In genomic region chr16:11686713-11687112, GRCh38 we compare ENCODE assay signal across 18 cellular contexts. TPM values are rescaled to one million over a fixed set of nuclear protein-coding genes. Genes with fewer than 3 reads are reported as not detected.
DNase-seq lines count a peak whose midpoint lies in the region; ATAC-seq and TF ChIP-seq lines count a peak whose summit lies in the region.
"Had no signal": no experiment of that assay in that cellular context is flagged by ENCODE, and none has a peak within 500 bp of the region (broad histone marks: within the 10 kb centered on the region; RNA-seq: fewer than 3 reads in every experiment).

No MANE protein-coding gene starts in this region.

- no peak for DNase-seq in activated naive CD4-positive, alpha-beta T cell (lab: John Stamatoyannopoulos, UW)
- DNase-seq in T-cell: no peak
- no peak for DNase-seq in memory B cell (ENCODE audit: low spot score in 2 of 2)
- DNase-seq in vagina (ENCODE audit: extremely low spot score in 2 of 2): no peak
- DNase-seq in activated CD8-positive, alpha-beta memory T cell treated with anti-CD3 and anti-CD28 coated beads, Interleukin-2, amount 10 ng/mL, durations not matched to agents 7 days and 5 days: no peak
- DNase-seq in dermis blood vessel endothelial cell: no peak
- DNase-seq in OCI-M1 (lab: John Stamatoyannopoulos, UW): no peak
- DNase-seq: activated CD4-positive, alpha-beta T cell treated with anti-CD3 and anti-CD28 coated beads, Interleukin-2, amount 10 ng/mL, durations not matched to agents 7 days and 5 days; activated naive CD4-positive, alpha-beta T cell treated with Interleukin-2 at 50 U/mL for 16 hours; GF-D8; midbrain; NCI-H1436; NCI-H526; nephron progenitor cell; stimulated activated CD4-positive, alpha-beta T cell treated with anti-CD3 and anti-CD28 coated beads, Interleukin-4, amount 100 ng/mL, for 1 hour had no signal

- no peaks in the 10 kb centered on the region for H3K27me3 Mint-ChIP-seq in activated naive CD4-positive, alpha-beta T cell treated with anti-CD3 and anti-CD28 coated beads, Interleukin-2, amount 50 U/mL, for 24 hours
- H3K27me3 Mint-ChIP-seq in T-cell (no peaks in the 10 kb centered on the region), memory B cell (no peaks in the 10 kb centered on the region)
- no peaks in the 10 kb centered on the region for H3K27me3 Mint-ChIP-seq in activated CD8-positive, alpha-beta memory T cell treated with anti-CD3 and anti-CD28 coated beads, Interleukin-2, amount 10 ng/mL, durations not matched to agents 7 days and 5 days
- H3K27me3 Mint-ChIP-seq: activated CD4-positive, alpha-beta T cell treated with anti-CD3 and anti-CD28 coated beads, Interleukin-2, amount 10 ng/mL, durations not matched to agents 7 days and 5 days had no signal

- H3K9me3 ChIP-seq in vagina: no peaks in the 10 kb centered on the region

- H3K4me3 ChIP-seq in vagina: no peak overlapping the region
- H3K4me3 ChIP-seq: skin epidermis had no signal

- H3K27ac Mint-ChIP-seq in activated naive CD4-positive, alpha-beta T cell treated with anti-CD3 and anti-CD28 coated beads, Interleukin-2, amount 50 U/mL, for 24 hours: peak overlapping the region; percentile 76
- peak overlapping the region; percentile 14 to 61 for H3K27ac Mint-ChIP-seq in T-cell
- peak overlapping the region; percentile 78 for H3K27ac Mint-ChIP-seq in memory B cell
- no peak overlapping the region for H3K27ac Mint-ChIP-seq in activated CD8-positive, alpha-beta memory T cell treated with anti-CD3 and anti-CD28 coated beads, Interleukin-2, amount 10 ng/mL, durations not matched to agents 7 days and 5 days
- H3K27ac Mint-ChIP-seq: activated CD4-positive, alpha-beta T cell treated with anti-CD3 and anti-CD28 coated beads, Interleukin-2, amount 10 ng/mL, durations not matched to agents 7 days and 5 days; nephron progenitor cell had no signal

- no peaks in the 10 kb centered on the region for H3K9me3 Mint-ChIP-seq in activated naive CD4-positive, alpha-beta T cell treated with anti-CD3 and anti-CD28 coated beads, Interleukin-2, amount 50 U/mL, for 24 hours
- H3K9me3 Mint-ChIP-seq in T-cell: no peaks in the 10 kb centered on the region
- no peaks in the 10 kb centered on the region for H3K9me3 Mint-ChIP-seq in memory B cell
- no peaks in the 10 kb centered on the region for H3K9me3 Mint-ChIP-seq in activated CD8-positive, alpha-beta memory T cell treated with anti-CD3 and anti-CD28 coated beads, Interleukin-2, amount 10 ng/mL, durations not matched to agents 7 days and 5 days (ENCODE audit: low read depth)
- H3K9me3 Mint-ChIP-seq: activated CD4-positive, alpha-beta T cell treated with anti-CD3 and anti-CD28 coated beads, Interleukin-2, amount 10 ng/mL, durations not matched to agents 7 days and 5 days; nephron progenitor cell had no signal

- peaks cover 14% of the 10 kb centered on the region for H3K36me3 Mint-ChIP-seq in activated naive CD4-positive, alpha-beta T cell treated with anti-CD3 and anti-CD28 coated beads, Interleukin-2, amount 50 U/mL, for 24 hours
- H3K36me3 Mint-ChIP-seq in T-cell (peaks cover 57% of the 10 kb centered on the region), memory B cell (peaks cover 29% of the 10 kb centered on the region)
- peaks cover 62% of the 10 kb centered on the region for H3K36me3 Mint-ChIP-seq in activated CD8-positive, alpha-beta memory T cell treated with anti-CD3 and anti-CD28 coated beads, Interleukin-2, amount 10 ng/mL, durations not matched to agents 7 days and 5 days

- POLR2A ChIA-PET in T-cell (lab: Charles Lee): interaction anchor here in 1 of 2 donors (0.9 kb wide), 1 partner anchor 218 kb away, joined by 3 read pairs; no protein-coding TSS in a partner anchor

- ATAC-seq in T-cell (replicated peaks in 1 of 4) (no peak), memory B cell (ENCODE audit: low read depth) (no peak)
- no peak for ATAC-seq in activated CD8-positive, alpha-beta memory T cell treated with anti-CD3 and anti-CD28 coated beads, Interleukin-2, amount 10 ng/mL, durations not matched to agents 7 days and 5 days

- H3K27me3 ChIP-seq in vagina: no peaks in the 10 kb centered on the region

- H3K4me3 Mint-ChIP-seq in activated naive CD4-positive, alpha-beta T cell treated with anti-CD3 and anti-CD28 coated beads, Interleukin-2, amount 50 U/mL, for 24 hours: no peak overlapping the region
- H3K4me3 Mint-ChIP-seq in T-cell (no peak overlapping the region), memory B cell (peak overlapping the region; percentile 17)
- H3K4me3 Mint-ChIP-seq in activated CD8-positive, alpha-beta memory T cell treated with anti-CD3 and anti-CD28 coated beads, Interleukin-2, amount 10 ng/mL, durations not matched to agents 7 days and 5 days: no peak overlapping the region
- H3K4me3 Mint-ChIP-seq: activated CD4-positive, alpha-beta T cell treated with anti-CD3 and anti-CD28 coated beads, Interleukin-2, amount 10 ng/mL, durations not matched to agents 7 days and 5 days; nephron progenitor cell had no signal

- no peak for TF ChIP-seq CTCF in vagina (IDR thresholded peaks at IDR 0.05)

- TF ChIP-seq POLR2A in vagina (IDR thresholded peaks at IDR 0.05): no peak

- peaks cover 13% of the 10 kb centered on the region for H3K4me1 ChIP-seq in vagina

- CTCF ChIA-PET in T-cell (lab: Charles Lee): interaction anchor here in 1 of 2 donors (0.9 kb wide), 1 partner anchor 13 kb away, joined by 3 read pairs; no protein-coding TSS in a partner anchor
- CTCF ChIA-PET in activated CD8-positive, alpha-beta memory T cell treated with anti-CD3 and anti-CD28 coated beads, Interleukin-2, amount 10 ng/mL, durations not matched to agents 7 days and 5 days (lab: Charles Lee): no interaction called here

- peaks cover 46% of the 10 kb centered on the region for H3K4me1 Mint-ChIP-seq in activated naive CD4-positive, alpha-beta T cell treated with anti-CD3 and anti-CD28 coated beads, Interleukin-2, amount 50 U/mL, for 24 hours
- H3K4me1 Mint-ChIP-seq in T-cell (peaks cover 33 to 51% (median 39%) of the 10 kb centered on the region in 3 donors), memory B cell (peaks cover 35% of the 10 kb centered on the region)
- H3K4me1 Mint-ChIP-seq in activated CD8-positive, alpha-beta memory T cell treated with anti-CD3 and anti-CD28 coated beads, Interleukin-2, amount 10 ng/mL, durations not matched to agents 7 days and 5 days: peaks cover 36% of the 10 kb centered on the region

- intact Hi-C loops in vagina (cut with DNase I): no loop called here

- peak overlapping the region; percentile 39 for H3K27ac ChIP-seq in vagina
- H3K27ac ChIP-seq: HL-60, skin epidermis had no signal

- peaks cover 0 to 64% of the 10 kb centered on the region in 2 donors for H3K36me3 ChIP-seq in vagina

RNA-seq across cellular contexts. Expression of gene SNN, which starts 18.5 kb away (rescaled TPM):
- total RNA-seq in T-cell (10 to 100 TPM; 17.4 to 56.2 (median 22.7) TPM), vagina (23.1 TPM), dermis blood vessel endothelial cell (34.4 and 56.7 TPM in 2 replicates)
- 1 to 10 TPM; 3.0 to 4.0 TPM for total RNA-seq in activated CD8-positive, alpha-beta memory T cell treated with anti-CD3 and anti-CD28 coated beads, Interleukin-2, amount 10 ng/mL, durations not matched to agents 7 days and 5 days

RNA-seq across cellular contexts. Expression of gene TXNDC11, which starts 55.9 kb away (rescaled TPM):
- total RNA-seq in T-cell: 10 to 100 TPM; 44.0 to 76.3 (median 54.0) TPM
- total RNA-seq in vagina: 59.4 TPM
- total RNA-seq in activated CD8-positive, alpha-beta memory T cell treated with anti-CD3 and anti-CD28 coated beads, Interleukin-2, amount 10 ng/mL, durations not matched to agents 7 days and 5 days: 10 to 100 TPM; 41.3 to 47.2 TPM
- 30.5 and 47.5 TPM in 2 replicates for total RNA-seq in dermis blood vessel endothelial cell
